In the genomic region with DNA sequence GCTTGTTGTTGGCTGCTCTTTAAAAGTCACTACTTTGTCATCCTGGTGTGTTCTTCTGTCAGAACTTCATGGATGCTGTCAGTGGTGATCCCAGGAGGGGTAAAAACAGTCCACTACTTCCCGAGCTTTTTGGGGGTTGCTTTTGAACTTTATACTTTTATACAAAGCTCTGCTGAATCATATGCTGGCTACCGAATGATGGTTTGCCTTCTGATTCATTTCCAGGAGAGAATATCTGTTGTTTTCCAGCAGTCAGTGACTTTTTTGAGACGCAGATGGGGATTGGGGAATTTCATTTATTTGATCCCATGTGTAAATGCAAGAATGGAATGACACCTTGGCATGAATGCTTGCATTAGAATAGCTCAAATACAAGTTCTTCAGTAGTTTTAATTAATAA, we compare ENCODE assay signal across 24 cellular contexts. TPM values are rescaled to one million over a fixed set of nuclear protein-coding genes. Genes with fewer than 3 reads are reported as not detected.
A peak's percentile ranks its signal among the peaks of the same experiment; 100 is the strongest.
DNase-seq lines count a peak whose midpoint lies in the region; ATAC-seq and TF ChIP-seq lines count a peak whose summit lies in the region.
"Had no signal": no experiment of that assay in that cellular context is flagged by ENCODE, and none has a peak within 500 bp of the region (broad histone marks: within the 10 kb centered on the region; RNA-seq: fewer than 3 reads in every experiment).

No MANE protein-coding gene starts in this region.

- peak overlapping the region; percentile 54 for H2AFZ ChIP-seq in GM23248

- no peaks in the 10 kb centered on the region for H3K9me2 ChIP-seq in GM23248 (ENCODE audit: insufficient read depth)

- TF ChIP-seq CTCF in transverse colon (IDR thresholded peaks at IDR 0.05) = no peak
- no peak for TF ChIP-seq CTCF in ascending aorta (IDR thresholded peaks at IDR 0.05)

- no peak for TF ChIP-seq EP300 in transverse colon (IDR thresholded peaks at IDR 0.05; ENCODE audit: low read depth)

- H3K36me3 ChIP-seq in GM23248 (ENCODE audit: low read depth) (no peaks in the 10 kb centered on the region), transverse colon (no peaks in the 10 kb centered on the region), ascending aorta (peaks cover 0 to 3% of the 10 kb centered on the region in 2 donors)
- H3K36me3 ChIP-seq: gastrocnemius medialis, Peyer's patch, tibial artery had no signal

- H3K4me1 ChIP-seq in GM23248 (ENCODE audit: insufficient read depth) = peaks cover 26% of the 10 kb centered on the region
- H3K4me1 ChIP-seq in transverse colon = no peaks in the 10 kb centered on the region
- H3K4me1 ChIP-seq in ascending aorta = no peaks in the 10 kb centered on the region
- H3K4me1 ChIP-seq: gastrocnemius medialis, Peyer's patch, spleen had no signal

- no peaks in the 10 kb centered on the region for H3K27me3 ChIP-seq in GM23248 (replicated peaks; ENCODE audit: insufficient read depth)
- H3K27me3 ChIP-seq in transverse colon = no peaks in the 10 kb centered on the region
- H3K27me3 ChIP-seq in ascending aorta = no peaks in the 10 kb centered on the region
- H3K27me3 ChIP-seq: dorsolateral prefrontal cortex, gastrocnemius medialis, Peyer's patch, spleen, tibial artery had no signal

- no peaks in the 10 kb centered on the region for H3K79me2 ChIP-seq in GM23248 (ENCODE audit: insufficient read depth)

- no peaks in the 10 kb centered on the region for H4K20me1 ChIP-seq in GM23248 (ENCODE audit: insufficient read depth)

- H3K9ac ChIP-seq in GM23248 = no peak overlapping the region

- peaks cover 28% of the 10 kb centered on the region; the same call in 1 of the 2 replicates for H3F3A ChIP-seq in GM23248 (ENCODE audit: insufficient read depth)

- intact Hi-C loops in transverse colon (cut with DNase I; ENCODE audit: low total_unique reads) (no loop called here), ascending aorta (cut with DNase I) (no loop called here)

- H3K4me3 ChIP-seq in GM23248 (peak overlapping the region; percentile 36), transverse colon (no peak overlapping the region), ascending aorta (no peak overlapping the region)
- H3K4me3 ChIP-seq: dorsolateral prefrontal cortex, gastrocnemius medialis, lung, Peyer's patch, spleen, tibial artery had no signal

- TF ChIP-seq POLR2A in transverse colon (IDR thresholded peaks at IDR 0.05) = no peak

- in situ Hi-C loops in GM23248 (cut with MboI) (no loop called here), transverse colon (cut with MboI; ENCODE audit: low pct_ligation_motif_present in 1 of 4, low pct_unique_long_range_greater_than_20kb in 1 of 4, low sequenced_read_pairs in 3 of 4) (no loop called here)

- ATAC-seq in SK-N-SH treated with all-trans-retinoic acid at 6 μM for 48 hours (peak; percentile 52), GM21723 (IDR thresholded peaks at IDR 0.05; ENCODE audit: unreplicated experiment) (no peak)
- ATAC-seq: gastrocnemius medialis had no signal

- WGBS in GM23248 (ENCODE audit: low coverage in 1 of 2, low lambda C conversion rate in 2 of 2, missing lambda C conversion rate in 2 of 2), 2 experiments = 3 to 8% methylated on average over 3 of the region's 3 CpGs
- 63 to 64% methylated on average over 3 of the region's 3 CpGs for WGBS in transverse colon (ENCODE audit: low coverage in 1 of 2), 2 donors

- H3K27ac ChIP-seq in GM23248 (no peak overlapping the region), transverse colon (no peak overlapping the region), ascending aorta (no peak overlapping the region)
- H3K27ac ChIP-seq: gastrocnemius medialis, Peyer's patch, spleen, tibial artery had no signal

- H3K4me2 ChIP-seq in GM23248 (ENCODE audit: unreplicated experiment) = peak overlapping the region; percentile 72

- DNase-seq in GM23248 (peak; percentile 59), fibroblast of gingiva (ENCODE audit: low read depth) (peak; percentile 28), renal cortical epithelial cell (ENCODE audit: low read depth) (peak; percentile 9), transverse colon (no peak), ascending aorta (ENCODE audit: low spot score in 2 of 2) (no peak), mucosa of gallbladder (ENCODE audit: low spot score) (no peak)
- DNase-seq: activated CD4-positive, alpha-beta memory T cell treated with anti-CD3 and anti-CD28 coated beads for 36 hours; activated effector memory CD4-positive, alpha-beta T cell treated with Interleukin-2 at 50 U/mL for 16 hours; AML-193; dorsolateral prefrontal cortex; gastrocnemius medialis; NCI-H2171; NCI-H524; nucleus accumbens; Peyer's patch; retina; spleen; stimulated activated CD4-positive, alpha-beta T cell treated with anti-CD3 and anti-CD28 coated beads, Interleukin-4, amount 100 ng/mL, for 1 hour; tibial artery had no signal

- no peaks in the 10 kb centered on the region for H3K9me3 ChIP-seq in GM23248 (ENCODE audit: low read depth)
- H3K9me3 ChIP-seq in transverse colon = no peaks in the 10 kb centered on the region
- H3K9me3 ChIP-seq in ascending aorta = no peaks in the 10 kb centered on the region
- H3K9me3 ChIP-seq: gastrocnemius medialis, Peyer's patch, tibial artery had no signal

TF ChIP-seq in SK-N-SH treated with all-trans-retinoic acid at 6 μM for 48 hours, 23 proteins besides CTCF, POLR2A, EP300 and RAD21:
- TF ChIP-seq GLIS3 (CRISPR knock-in tag; IDR thresholded peaks at IDR 0.05) = no peak
- no peak for TF ChIP-seq ZFP3 (CRISPR knock-in tag; IDR thresholded peaks at IDR 0.05)
- TF ChIP-seq, protein P1, sequence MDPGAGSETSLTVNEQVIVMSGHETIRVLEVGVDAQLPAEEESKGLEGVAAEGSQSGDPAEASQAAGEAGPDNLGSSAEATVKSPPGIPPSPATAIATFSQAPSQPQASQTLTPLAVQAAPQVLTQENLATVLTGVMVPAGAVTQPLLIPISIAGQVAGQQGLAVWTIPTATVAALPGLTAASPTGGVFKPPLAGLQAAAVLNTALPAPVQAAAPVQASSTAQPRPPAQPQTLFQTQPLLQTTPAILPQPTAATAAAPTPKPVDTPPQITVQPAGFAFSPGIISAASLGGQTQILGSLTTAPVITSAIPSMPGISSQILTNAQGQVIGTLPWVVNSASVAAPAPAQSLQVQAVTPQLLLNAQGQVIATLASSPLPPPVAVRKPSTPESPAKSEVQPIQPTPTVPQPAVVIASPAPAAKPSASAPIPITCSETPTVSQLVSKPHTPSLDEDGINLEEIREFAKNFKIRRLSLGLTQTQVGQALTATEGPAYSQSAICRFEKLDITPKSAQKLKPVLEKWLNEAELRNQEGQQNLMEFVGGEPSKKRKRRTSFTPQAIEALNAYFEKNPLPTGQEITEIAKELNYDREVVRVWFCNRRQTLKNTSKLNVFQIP (CRISPR knock-in tag; IDR thresholded peaks at IDR 0.05; ENCODE audit: borderline replicate concordance, low read depth) = no peak
- no peak for TF ChIP-seq ESRRG (CRISPR knock-in tag; IDR thresholded peaks at IDR 0.05)
- no peak for TF ChIP-seq ZNF565 (CRISPR knock-in tag; conservative IDR thresholded peaks at IDR 0.05; ENCODE audit: low read depth)
- TF ChIP-seq ARNTL (CRISPR knock-in tag; IDR thresholded peaks at IDR 0.05; ENCODE audit: borderline replicate concordance, low read depth) = no peak
- no peak for TF ChIP-seq OSR1 (CRISPR knock-in tag; IDR thresholded peaks at IDR 0.05)
- TF ChIP-seq, protein P2, sequence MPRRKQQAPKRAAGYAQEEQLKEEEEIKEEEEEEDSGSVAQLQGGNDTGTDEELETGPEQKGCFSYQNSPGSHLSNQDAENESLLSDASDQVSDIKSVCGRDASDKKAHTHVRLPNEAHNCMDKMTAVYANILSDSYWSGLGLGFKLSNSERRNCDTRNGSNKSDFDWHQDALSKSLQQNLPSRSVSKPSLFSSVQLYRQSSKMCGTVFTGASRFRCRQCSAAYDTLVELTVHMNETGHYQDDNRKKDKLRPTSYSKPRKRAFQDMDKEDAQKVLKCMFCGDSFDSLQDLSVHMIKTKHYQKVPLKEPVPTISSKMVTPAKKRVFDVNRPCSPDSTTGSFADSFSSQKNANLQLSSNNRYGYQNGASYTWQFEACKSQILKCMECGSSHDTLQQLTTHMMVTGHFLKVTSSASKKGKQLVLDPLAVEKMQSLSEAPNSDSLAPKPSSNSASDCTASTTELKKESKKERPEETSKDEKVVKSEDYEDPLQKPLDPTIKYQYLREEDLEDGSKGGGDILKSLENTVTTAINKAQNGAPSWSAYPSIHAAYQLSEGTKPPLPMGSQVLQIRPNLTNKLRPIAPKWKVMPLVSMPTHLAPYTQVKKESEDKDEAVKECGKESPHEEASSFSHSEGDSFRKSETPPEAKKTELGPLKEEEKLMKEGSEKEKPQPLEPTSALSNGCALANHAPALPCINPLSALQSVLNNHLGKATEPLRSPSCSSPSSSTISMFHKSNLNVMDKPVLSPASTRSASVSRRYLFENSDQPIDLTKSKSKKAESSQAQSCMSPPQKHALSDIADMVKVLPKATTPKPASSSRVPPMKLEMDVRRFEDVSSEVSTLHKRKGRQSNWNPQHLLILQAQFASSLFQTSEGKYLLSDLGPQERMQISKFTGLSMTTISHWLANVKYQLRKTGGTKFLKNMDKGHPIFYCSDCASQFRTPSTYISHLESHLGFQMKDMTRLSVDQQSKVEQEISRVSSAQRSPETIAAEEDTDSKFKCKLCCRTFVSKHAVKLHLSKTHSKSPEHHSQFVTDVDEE (CRISPR knock-in tag; IDR thresholded peaks at IDR 0.05) = no peak
- TF ChIP-seq BACH2 (CRISPR knock-in tag; IDR thresholded peaks at IDR 0.05; ENCODE audit: borderline replicate concordance) = no peak
- no peak for TF ChIP-seq ZNF8 (CRISPR knock-in tag; IDR thresholded peaks at IDR 0.05)

RNA-seq across cellular contexts. Expression of a gene that starts 32.7 kb away (rescaled TPM):
- 0.63 and 1.7 TPM in 2 replicates for total RNA-seq in GM23248 (2014; rRNA removed; shearing (Covaris generic))
- polyA plus RNA-seq in GM23248 (2016; fragmentation: Nextera tagmentation; extraction: Ambion mirVana) = 0.94 and 0.95 TPM in 2 replicates
- total RNA-seq in renal cortical epithelial cell = not detected in 2 replicates
- not detected for total RNA-seq in transverse colon
- not detected for total RNA-seq in ascending aorta
- 0.09 TPM for total RNA-seq in mucosa of gallbladder
- total RNA-seq: activated CD4-positive, alpha-beta memory T cell treated with anti-CD3 and anti-CD28 coated beads for 36 hours; gastrocnemius medialis; Peyer's patch had no signal
- polyA plus RNA-seq: adipose tissue, keratinocyte, lung had no signal

RNA-seq across cellular contexts. Expression of a gene that starts 58.0 kb away (rescaled TPM):
- total RNA-seq in GM23248 (2014; rRNA removed; shearing (Covaris generic)) = 1.8 and 3.4 TPM in 2 replicates
- 15.0 and 15.4 TPM in 2 replicates for polyA plus RNA-seq in GM23248 (2016; fragmentation: Nextera tagmentation; extraction: Ambion mirVana)
- total RNA-seq in renal cortical epithelial cell (8.3 and 12.3 TPM in 2 replicates), transverse colon (10 to 100 TPM in 2 of 4 donors, 1 to 10 TPM in 2; 5.4 to 18.6 (median 12.4) TPM), ascending aorta (4.6 TPM), mucosa of gallbladder (49.0 TPM)

Comparison
In these comparisons a context has a peak if more than half of its experiments do, and no peak if none do; other contexts are left out.
1. DNase-seq: peak in GM23248 (single experiment), fibroblast of gingiva (single experiment) and renal cortical epithelial cell (single experiment); none in transverse colon (single experiment), ascending aorta (0 of 2) and mucosa of gallbladder (single experiment).